In genomic region chr16:69720822-69721430, GRCh38 we compare ENCODE assay signal across 26 cellular contexts.
"Had no signal": no experiment of that assay in that cellular context is flagged by ENCODE, and none has a peak within 500 bp of the region (broad histone marks: within the 10 kb centered on the region; RNA-seq: fewer than 3 reads in every experiment).

No MANE protein-coding gene starts in this region.

- H3K4me1 ChIP-seq: prostate gland had no signal

- H3K4me2 ChIP-seq: hepatocyte, neural progenitor cell had no signal

- H3K9ac ChIP-seq: neural progenitor cell had no signal

- H3K27me3 ChIP-seq: hepatocyte, left lung, neural progenitor cell, thyroid gland had no signal

- H2AFZ ChIP-seq: hepatocyte, neural progenitor cell had no signal

- H3K36me3 ChIP-seq: neural progenitor cell, prostate gland had no signal

- DNase-seq: activated CD4-positive, alpha-beta T cell treated with anti-CD3 and anti-CD28 coated beads for 4 hours; activated CD4-positive, alpha-beta T cell treated with anti-CD3 and anti-CD28 coated beads, Interleukin-2, amount 50 U/mL, for 48 hours; activated CD4-positive, CD25-positive, alpha-beta regulatory T cell; activated gamma-delta T cell; activated naive CD4-positive, alpha-beta T cell treated with anti-CD3 and anti-CD28 coated beads, Interleukin-2, amount 50 U/mL, for 16 hours; anterior cingulate cortex; effector CD4-positive, alpha-beta T cell; erythroblast; foreskin melanocyte; glutamatergic neuron; immature natural killer cell; left lung; naive thymus-derived CD8-positive, alpha-beta T cell; stimulated activated CD4-positive, alpha-beta T cell treated with anti-CD3 and anti-CD28 coated beads, Interleukin-12 subunit alpha, Interleukin-12 subunit beta, amount 100 ng/mL, for 4 hours; substantia nigra; T1000; thyroid gland had no signal

- H3K4me3 Mint-ChIP-seq: activated T-helper 1 cell treated with anti-CD3 and anti-CD28 coated beads, Interleukin-12 subunit alpha, Interleukin-12 subunit beta, Interleukin-2, Interleukin-4 antibody, amounts not matched to agents 30 ng/mL and 10 ng/mL and 1 ng/mL, durations not matched to agents 14 hours and 24 hours and 36 hours; brain; dendritic cell treated with granulocyte-macrophage colony-stimulating factor and Interleukin-4, amounts not matched to agents 40 ng/mL and 50 ng/mL, for 4 days; immature natural killer cell; naive thymus-derived CD8-positive, alpha-beta T cell; neural progenitor cell; stimulated activated naive CD8-positive, alpha-beta T cell treated with anti-CD3 and anti-CD28 coated beads, Interleukin-15, Interleukin-2, amounts not matched to agents 100 ng/mL and 50 ng/mL, for 24 hours; T-helper 1 cell treated with Interleukin-12 subunit alpha and Interleukin-12 subunit beta and Interleukin-4 antibody, amounts not matched to agents 30 μg/mL and 1 μg/mL, for 36 hours had no signal

- H3K27me3 Mint-ChIP-seq: brain; dendritic cell treated with granulocyte-macrophage colony-stimulating factor and Interleukin-4, amounts not matched to agents 40 ng/mL and 50 ng/mL, for 4 days; naive thymus-derived CD8-positive, alpha-beta T cell; stimulated activated naive CD8-positive, alpha-beta T cell treated with anti-CD3 and anti-CD28 coated beads, Interleukin-15, Interleukin-2, amounts not matched to agents 100 ng/mL and 50 ng/mL, for 24 hours had no signal

- H3K9me3 ChIP-seq: left lung, prostate gland, thyroid gland had no signal

- ATAC-seq: left lung; naive thymus-derived CD8-positive, alpha-beta T cell had no signal

- H3K4me3 ChIP-seq: hepatocyte, left lung, lung, neural progenitor cell, prostate gland, thyroid gland had no signal

- H3K27ac Mint-ChIP-seq: brain; dendritic cell treated with granulocyte-macrophage colony-stimulating factor and Interleukin-4, amounts not matched to agents 40 ng/mL and 50 ng/mL, for 4 days; neural progenitor cell; stimulated activated naive CD8-positive, alpha-beta T cell treated with anti-CD3 and anti-CD28 coated beads, Interleukin-15, Interleukin-2, amounts not matched to agents 100 ng/mL and 50 ng/mL, for 24 hours; T-helper 1 cell treated with Interleukin-12 subunit alpha and Interleukin-12 subunit beta and Interleukin-4 antibody, amounts not matched to agents 30 μg/mL and 1 μg/mL, for 36 hours had no signal

- H3K36me3 Mint-ChIP-seq: naive thymus-derived CD8-positive, alpha-beta T cell; neural progenitor cell had no signal

- H3K27ac ChIP-seq: hepatocyte, left lung, neural progenitor cell, prostate gland, thyroid gland had no signal

- H3K9me3 Mint-ChIP-seq: activated T-helper 1 cell treated with anti-CD3 and anti-CD28 coated beads, Interleukin-12 subunit alpha, Interleukin-12 subunit beta, Interleukin-2, Interleukin-4 antibody, amounts not matched to agents 30 ng/mL and 10 ng/mL and 1 ng/mL, durations not matched to agents 14 hours and 24 hours and 36 hours; brain; dendritic cell treated with granulocyte-macrophage colony-stimulating factor and Interleukin-4, amounts not matched to agents 40 ng/mL and 50 ng/mL, for 4 days; immature natural killer cell; naive thymus-derived CD8-positive, alpha-beta T cell; neural progenitor cell; stimulated activated naive CD8-positive, alpha-beta T cell treated with anti-CD3 and anti-CD28 coated beads, Interleukin-15, Interleukin-2, amounts not matched to agents 100 ng/mL and 50 ng/mL, for 24 hours; T-helper 1 cell treated with Interleukin-12 subunit alpha and Interleukin-12 subunit beta and Interleukin-4 antibody, amounts not matched to agents 30 μg/mL and 1 μg/mL, for 36 hours had no signal
